ENCODE assay signal across 1 cellular context in the genomic region with DNA sequence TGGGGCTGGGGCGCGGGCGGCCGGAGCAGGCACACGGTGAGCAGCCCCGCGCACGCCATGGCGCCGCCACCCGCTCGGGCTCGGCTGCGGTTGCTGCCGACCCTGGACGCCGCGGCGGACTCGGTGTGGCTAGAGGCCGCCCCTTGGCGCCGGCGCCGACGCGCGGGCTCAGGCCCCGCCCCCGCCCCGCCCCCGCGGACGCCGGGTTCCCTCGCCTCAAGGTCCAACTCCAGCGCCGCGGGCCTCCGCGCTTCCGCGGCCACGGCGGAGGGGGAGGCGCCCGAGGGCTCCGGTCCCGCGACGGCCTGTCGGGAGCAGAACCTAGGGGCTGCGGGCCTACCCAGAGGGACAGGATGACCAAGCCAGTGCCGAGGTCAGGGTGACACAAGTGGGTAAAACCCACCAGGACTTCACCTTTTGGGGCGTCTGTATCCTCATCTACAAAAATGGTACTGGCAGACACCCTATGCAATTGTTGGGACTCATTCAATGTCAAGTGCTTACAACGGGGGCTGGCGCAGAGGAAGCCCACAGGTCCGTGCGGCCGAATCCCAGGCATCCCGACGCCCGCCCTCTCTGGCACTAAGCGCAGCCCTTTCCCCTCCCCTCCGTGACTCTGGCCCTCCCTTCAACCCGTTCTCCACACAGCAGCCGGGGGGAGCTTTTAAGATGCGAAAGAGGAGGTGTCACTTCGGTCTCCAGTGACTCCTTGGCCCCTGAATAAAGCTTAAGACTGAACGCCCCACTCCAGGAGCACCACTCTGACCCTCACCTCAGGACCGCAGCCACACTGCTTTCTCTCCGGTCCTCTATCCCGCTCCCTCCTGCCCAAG.
TF ChIP-seq lines count a peak whose summit lies in the region.

Gene NECAB3 (minus strand): TSS at position 135 of the 833 bp plus-strand sequence. CDS start 76 bp downstream, at position 59.

TF ChIP-seq in HepG2, 621 proteins besides CTCF, POLR2A, EP300 and RAD21 (continued from another document and continues in another):
- TF ChIP-seq, protein P1, sequence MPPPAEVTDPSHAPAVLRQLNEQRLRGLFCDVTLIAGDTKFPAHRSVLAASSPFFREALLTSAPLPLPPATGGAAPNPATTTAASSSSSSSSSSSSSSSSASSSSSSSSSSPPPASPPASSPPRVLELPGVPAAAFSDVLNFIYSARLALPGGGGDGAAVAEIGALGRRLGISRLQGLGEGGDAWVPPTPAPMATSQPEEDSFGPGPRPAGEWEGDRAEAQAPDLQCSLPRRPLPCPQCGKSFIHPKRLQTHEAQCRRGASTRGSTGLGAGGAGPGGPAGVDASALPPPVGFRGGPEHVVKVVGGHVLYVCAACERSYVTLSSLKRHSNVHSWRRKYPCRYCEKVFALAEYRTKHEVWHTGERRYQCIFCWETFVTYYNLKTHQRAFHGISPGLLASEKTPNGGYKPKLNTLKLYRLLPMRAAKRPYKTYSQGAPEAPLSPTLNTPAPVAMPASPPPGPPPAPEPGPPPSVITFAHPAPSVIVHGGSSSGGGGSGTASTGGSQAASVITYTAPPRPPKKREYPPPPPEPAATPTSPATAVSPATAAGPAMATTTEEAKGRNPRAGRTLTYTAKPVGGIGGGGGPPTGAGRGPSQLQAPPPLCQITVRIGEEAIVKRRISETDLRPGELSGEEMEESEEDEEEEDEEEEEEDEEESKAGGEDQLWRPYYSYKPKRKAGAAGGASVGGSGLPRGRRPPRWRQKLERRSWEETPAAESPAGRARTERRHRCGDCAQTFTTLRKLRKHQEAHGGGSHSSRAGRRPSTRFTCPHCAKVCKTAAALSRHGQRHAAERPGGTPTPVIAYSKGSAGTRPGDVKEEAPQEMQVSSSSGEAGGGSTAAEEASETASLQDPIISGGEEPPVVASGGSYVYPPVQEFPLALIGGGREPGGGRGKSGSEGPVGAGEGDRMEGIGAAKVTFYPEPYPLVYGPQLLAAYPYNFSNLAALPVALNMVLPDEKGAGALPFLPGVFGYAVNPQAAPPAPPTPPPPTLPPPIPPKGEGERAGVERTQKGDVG (CRISPR knock-in tag; IDR thresholded peaks at IDR 0.05; ENCODE audit: borderline replicate concordance): peak; percentile 31; the same call in 1 of the 2 replicates
- TF ChIP-seq RFXAP (CRISPR knock-in tag; IDR thresholded peaks at IDR 0.05; ENCODE audit: borderline replicate concordance) (peak; percentile 91; the same call in 1 of the 2 replicates), HNF4G (IDR thresholded peaks at IDR 0.05; ENCODE audit: borderline replicate concordance, low read depth, low read length) (peak; percentile 63; the same call in 1 of the 2 replicates), HNF4G (CRISPR knock-in tag; IDR thresholded peaks at IDR 0.05; ENCODE audit: borderline replicate concordance, low read depth) (no peak), PLSCR1 (CRISPR knock-in tag; IDR thresholded peaks at IDR 0.05; ENCODE audit: borderline replicate concordance) (peak; percentile 55; the same call in 1 of the 2 replicates), EHMT2 (IDR thresholded peaks at IDR 0.05; ENCODE audit: borderline replicate concordance, low read depth, low read length) (no peak), ESRRA (CRISPR knock-in tag; IDR thresholded peaks at IDR 0.05; ENCODE audit: low read depth) (no peak; the same call in 1 of the 2 replicates), REXO4 (CRISPR knock-in tag; IDR thresholded peaks at IDR 0.05; ENCODE audit: borderline replicate concordance) (no peak), ZNF546 (CRISPR knock-in tag; conservative IDR thresholded peaks at IDR 0.05) (no peak), ELF3 (CRISPR knock-in tag; IDR thresholded peaks at IDR 0.05) (peak; percentile 53; the same call in 1 of the 2 replicates), STAG1 (CRISPR knock-in tag; IDR thresholded peaks at IDR 0.05) (peak; percentile 16), ZNF782 (CRISPR knock-in tag; IDR thresholded peaks at IDR 0.05; ENCODE audit: borderline replicate concordance) (peak; percentile 89), ZNF253 (CRISPR knock-in tag; IDR thresholded peaks at IDR 0.05; ENCODE audit: borderline replicate concordance) (no peak; the same call in 1 of the 2 replicates), RBAK (CRISPR knock-in tag; IDR thresholded peaks at IDR 0.05) (0 out of 2 replicates have a peak, but pooled peaks have one; percentile 16), NR2F6 (IDR thresholded peaks at IDR 0.05) (no peak; the same call in 1 of the 2 replicates), NR2F6 (CRISPR knock-in tag; IDR thresholded peaks at IDR 0.05) (peak; percentile 12; the same call in 1 of the 2 replicates), CENPX (CRISPR knock-in tag; IDR thresholded peaks at IDR 0.05) (no peak), CREBL2 (CRISPR knock-in tag; IDR thresholded peaks at IDR 0.05; ENCODE audit: borderline replicate concordance) (no peak), MXI1 (IDR thresholded peaks at IDR 0.05; ENCODE audit: borderline replicate concordance, low read depth, low read length) (peak; percentile 87; the same call in 2 of the 3 replicates), GLI4 (CRISPR knock-in tag; IDR thresholded peaks at IDR 0.05; ENCODE audit: borderline replicate concordance) (peak; percentile 62), ZFY (CRISPR knock-in tag; IDR thresholded peaks at IDR 0.05) (peak; percentile 95), RBFOX2 (IDR thresholded peaks at IDR 0.05; ENCODE audit: low read depth, low read length) (peak; percentile 85), MBD4 (IDR thresholded peaks at IDR 0.05; ENCODE audit: borderline replicate concordance, low read length) (no peak), ZMAT3 (CRISPR knock-in tag; conservative IDR thresholded peaks at IDR 0.05) (peak; percentile 94), PRDM15 (CRISPR knock-in tag; IDR thresholded peaks at IDR 0.05) (peak; percentile 78; the same call in 1 of the 2 replicates), SP5 (CRISPR knock-in tag; IDR thresholded peaks at IDR 0.05; ENCODE audit: borderline replicate concordance, low read depth) (no peak; the same call in none of the 2 replicates), SAP130 (CRISPR knock-in tag; IDR thresholded peaks at IDR 0.05; ENCODE audit: low read depth) (peak; percentile 76), CREM (IDR thresholded peaks at IDR 0.05) (0 out of 2 replicates have a peak, but pooled peaks have one; percentile 35), CREM (CRISPR knock-in tag; IDR thresholded peaks at IDR 0.05) (no peak), ETV5 (CRISPR knock-in tag; IDR thresholded peaks at IDR 0.05; ENCODE audit: borderline replicate concordance) (peak; percentile 49; the same call in 1 of the 2 replicates), SRSF4 (IDR thresholded peaks at IDR 0.05; ENCODE audit: low read depth, low read length, poor library complexity, severe bottlenecking) (no peak), ZNF75D (CRISPR knock-in tag; IDR thresholded peaks at IDR 0.05; ENCODE audit: borderline replicate concordance) (peak; percentile 78; the same call in 1 of the 2 replicates), ZNF607 (CRISPR knock-in tag; IDR thresholded peaks at IDR 0.05; ENCODE audit: borderline replicate concordance) (peak; percentile 93), ZKSCAN1 (IDR thresholded peaks at IDR 0.05; ENCODE audit: low read length) (no peak), ZNF282 (IDR thresholded peaks at IDR 0.05; ENCODE audit: partially characterized antibody) (no peak), MEIS2 (CRISPR knock-in tag; IDR thresholded peaks at IDR 0.05) (peak; percentile 83), BCL6 (CRISPR knock-in tag; IDR thresholded peaks at IDR 0.05) (peak; percentile 67), RARG (CRISPR knock-in tag; IDR thresholded peaks at IDR 0.05; ENCODE audit: low read depth) (peak; percentile 71; the same call in 1 of the 2 replicates), KLF16 (CRISPR knock-in tag; IDR thresholded peaks at IDR 0.05) (peak in 1 of 2 experiments; percentile 71; a peak in 2 of 4 replicates)
- TF ChIP-seq, protein P2, sequence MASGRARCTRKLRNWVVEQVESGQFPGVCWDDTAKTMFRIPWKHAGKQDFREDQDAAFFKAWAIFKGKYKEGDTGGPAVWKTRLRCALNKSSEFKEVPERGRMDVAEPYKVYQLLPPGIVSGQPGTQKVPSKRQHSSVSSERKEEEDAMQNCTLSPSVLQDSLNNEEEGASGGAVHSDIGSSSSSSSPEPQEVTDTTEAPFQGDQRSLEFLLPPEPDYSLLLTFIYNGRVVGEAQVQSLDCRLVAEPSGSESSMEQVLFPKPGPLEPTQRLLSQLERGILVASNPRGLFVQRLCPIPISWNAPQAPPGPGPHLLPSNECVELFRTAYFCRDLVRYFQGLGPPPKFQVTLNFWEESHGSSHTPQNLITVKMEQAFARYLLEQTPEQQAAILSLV (CRISPR knock-in tag; IDR thresholded peaks at IDR 0.05; ENCODE audit: borderline replicate concordance): peak; percentile 85; the same call in 1 of the 2 replicates
- TF ChIP-seq, protein P3, sequence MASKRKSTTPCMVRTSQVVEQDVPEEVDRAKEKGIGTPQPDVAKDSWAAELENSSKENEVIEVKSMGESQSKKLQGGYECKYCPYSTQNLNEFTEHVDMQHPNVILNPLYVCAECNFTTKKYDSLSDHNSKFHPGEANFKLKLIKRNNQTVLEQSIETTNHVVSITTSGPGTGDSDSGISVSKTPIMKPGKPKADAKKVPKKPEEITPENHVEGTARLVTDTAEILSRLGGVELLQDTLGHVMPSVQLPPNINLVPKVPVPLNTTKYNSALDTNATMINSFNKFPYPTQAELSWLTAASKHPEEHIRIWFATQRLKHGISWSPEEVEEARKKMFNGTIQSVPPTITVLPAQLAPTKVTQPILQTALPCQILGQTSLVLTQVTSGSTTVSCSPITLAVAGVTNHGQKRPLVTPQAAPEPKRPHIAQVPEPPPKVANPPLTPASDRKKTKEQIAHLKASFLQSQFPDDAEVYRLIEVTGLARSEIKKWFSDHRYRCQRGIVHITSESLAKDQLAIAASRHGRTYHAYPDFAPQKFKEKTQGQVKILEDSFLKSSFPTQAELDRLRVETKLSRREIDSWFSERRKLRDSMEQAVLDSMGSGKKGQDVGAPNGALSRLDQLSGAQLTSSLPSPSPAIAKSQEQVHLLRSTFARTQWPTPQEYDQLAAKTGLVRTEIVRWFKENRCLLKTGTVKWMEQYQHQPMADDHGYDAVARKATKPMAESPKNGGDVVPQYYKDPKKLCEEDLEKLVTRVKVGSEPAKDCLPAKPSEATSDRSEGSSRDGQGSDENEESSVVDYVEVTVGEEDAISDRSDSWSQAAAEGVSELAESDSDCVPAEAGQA (IDR thresholded peaks at IDR 0.05; ENCODE audit: low read depth): no peak
- TF ChIP-seq, protein P3 (CRISPR knock-in tag; IDR thresholded peaks at IDR 0.05; ENCODE audit: borderline replicate concordance): peak; percentile 94
